ENCODE assay signal across 1 cellular context in genomic region chr14:68563256-68564131, GRCh38.
TF ChIP-seq lines count a peak whose summit lies in the region.

No MANE protein-coding gene starts in this region.

TF ChIP-seq in HepG2, 621 proteins besides CTCF, POLR2A, EP300 and RAD21 (continued from another document and continues in another):
- TF ChIP-seq ZNF576 (CRISPR knock-in tag; IDR thresholded peaks at IDR 0.05) (no peak), ZBTB20 (CRISPR knock-in tag; IDR thresholded peaks at IDR 0.05; ENCODE audit: borderline replicate concordance, low read depth) (0 out of 2 replicates have a peak, but pooled peaks have one; percentile 40), ZBTB38 (CRISPR knock-in tag; IDR thresholded peaks at IDR 0.05) (no peak; the same call in 1 of the 2 replicates), HOMEZ (CRISPR knock-in tag; IDR thresholded peaks at IDR 0.05; ENCODE audit: low read depth) (no peak), SKIL (CRISPR knock-in tag; IDR thresholded peaks at IDR 0.05; ENCODE audit: borderline replicate concordance) (no peak), ZNF292 (CRISPR knock-in tag; IDR thresholded peaks at IDR 0.05; ENCODE audit: borderline replicate concordance, low read depth) (peak; percentile 56; the same call in 1 of the 2 replicates), ZNF10 (CRISPR knock-in tag; IDR thresholded peaks at IDR 0.05; ENCODE audit: borderline replicate concordance, low read depth) (no peak), ZNF44 (CRISPR knock-in tag; IDR thresholded peaks at IDR 0.05) (no peak), ZNF20 (CRISPR knock-in tag; IDR thresholded peaks at IDR 0.05) (no peak), FOXA1 (IDR thresholded peaks at IDR 0.05) (no peak), FOXA1 (CRISPR knock-in tag; IDR thresholded peaks at IDR 0.05) (peak; percentile 82), ZNF780A (CRISPR knock-in tag; IDR thresholded peaks at IDR 0.05) (no peak), ZFP90 (CRISPR knock-in tag; IDR thresholded peaks at IDR 0.05; ENCODE audit: borderline replicate concordance) (no peak), ELF1 (CRISPR knock-in tag; IDR thresholded peaks at IDR 0.05) (peak; percentile 47; the same call in 1 of the 2 replicates), ZNF281 (CRISPR knock-in tag; IDR thresholded peaks at IDR 0.05; ENCODE audit: borderline replicate concordance) (peak; percentile 40; the same call in 1 of the 2 replicates), NFIB (CRISPR knock-in tag; IDR thresholded peaks at IDR 0.05; ENCODE audit: borderline replicate concordance) (no peak), ZNF574 (CRISPR knock-in tag; IDR thresholded peaks at IDR 0.05) (no peak), JUND (CRISPR knock-in tag; IDR thresholded peaks at IDR 0.05) (0 out of 2 replicates have a peak, but pooled peaks have one; percentile 30), NCOR1 (IDR thresholded peaks at IDR 0.05; ENCODE audit: borderline replicate concordance, low read length) (no peak), ZFY (CRISPR knock-in tag; IDR thresholded peaks at IDR 0.05) (peak; percentile 38), ZSCAN30 (CRISPR knock-in tag; IDR thresholded peaks at IDR 0.05) (no peak), ZNF776 (CRISPR knock-in tag; IDR thresholded peaks at IDR 0.05) (no peak), TAF1 (CRISPR knock-in tag; IDR thresholded peaks at IDR 0.05) (no peak), ZNF691 (CRISPR knock-in tag; IDR thresholded peaks at IDR 0.05; ENCODE audit: borderline replicate concordance, low read depth) (no peak), ZNF784 (CRISPR knock-in tag; IDR thresholded peaks at IDR 0.05; ENCODE audit: borderline replicate concordance) (no peak), ZNF256 (CRISPR knock-in tag; conservative IDR thresholded peaks at IDR 0.05) (no peak), NFIC (IDR thresholded peaks at IDR 0.05; ENCODE audit: low read length) (no peak), PPARG (CRISPR knock-in tag; conservative IDR thresholded peaks at IDR 0.05) (0 out of 2 replicates have a peak, but pooled peaks have one; percentile 49), FOXO1 (CRISPR knock-in tag; IDR thresholded peaks at IDR 0.05) (peak; percentile 64), HNRNPUL1 (IDR thresholded peaks at IDR 0.05; ENCODE audit: low read depth, low read length) (no peak), ZNF496 (CRISPR knock-in tag; IDR thresholded peaks at IDR 0.05; ENCODE audit: insufficient replicate concordance) (no peak), ZNF652 (CRISPR knock-in tag; IDR thresholded peaks at IDR 0.05; ENCODE audit: borderline replicate concordance, low read depth) (no peak), KAT7 (CRISPR knock-in tag; IDR thresholded peaks at IDR 0.05; ENCODE audit: borderline replicate concordance) (no peak), ARID4A (CRISPR knock-in tag; IDR thresholded peaks at IDR 0.05; ENCODE audit: borderline replicate concordance) (0 out of 2 replicates have a peak, but pooled peaks have one; percentile 8), CEBPZ (IDR thresholded peaks at IDR 0.05; ENCODE audit: low read length) (no peak), ZNF879 (CRISPR knock-in tag; IDR thresholded peaks at IDR 0.05) (no peak), ZNF354B (CRISPR knock-in tag; IDR thresholded peaks at IDR 0.05) (no peak), ZMYM3 (CRISPR knock-in tag; IDR thresholded peaks at IDR 0.05) (peak; percentile 49; the same call in 1 of the 2 replicates), ZNF253 (CRISPR knock-in tag; IDR thresholded peaks at IDR 0.05; ENCODE audit: borderline replicate concordance) (no peak)
